ENCODE assay signal across 8 cellular contexts in the genomic region with DNA sequence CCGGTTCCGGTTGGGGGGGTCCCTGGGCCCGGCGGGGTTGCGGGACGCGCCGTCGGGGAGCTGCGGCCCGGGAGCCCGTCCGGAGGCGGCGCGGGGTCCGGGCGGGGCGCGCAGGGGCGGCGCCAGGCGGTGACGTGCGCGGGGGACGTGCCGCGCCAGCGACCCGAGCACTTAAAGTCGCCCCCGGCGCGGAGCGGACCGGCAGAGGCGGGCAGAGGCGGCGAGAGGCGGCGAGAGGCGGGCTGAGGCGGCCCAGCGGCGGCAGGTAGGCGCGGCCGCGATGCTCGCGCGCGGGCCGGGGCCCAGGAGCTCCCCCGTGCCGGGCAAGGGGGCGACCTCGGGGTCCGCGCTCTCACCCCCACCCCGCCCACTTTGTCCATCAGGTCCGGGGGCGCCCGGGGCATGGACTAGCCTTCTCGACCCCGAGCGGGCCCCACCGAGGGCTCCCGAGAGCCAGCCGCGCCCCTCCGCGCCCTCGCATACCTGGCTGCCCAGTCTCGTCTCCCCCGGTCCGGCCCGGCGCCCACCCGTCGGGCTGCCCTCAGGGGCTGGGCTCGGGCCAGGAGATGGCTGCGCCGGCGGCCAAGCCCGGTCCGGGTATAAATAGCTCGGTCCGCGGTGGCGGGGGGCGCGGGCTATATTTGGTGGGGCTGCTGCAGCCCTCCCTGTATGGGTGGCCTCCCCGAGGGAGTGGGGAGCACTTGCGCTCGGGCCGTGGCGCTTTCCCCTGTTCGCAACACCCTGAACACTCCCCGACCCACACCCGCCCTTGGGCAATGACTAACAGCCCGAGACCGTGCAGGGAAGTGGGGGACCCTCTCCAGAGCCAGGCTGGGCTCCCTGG. TPM values are rescaled to one million over a fixed set of nuclear protein-coding genes. Genes with fewer than 3 reads are reported as not detected.
DNase-seq lines count a peak whose midpoint lies in the region; ATAC-seq and TF ChIP-seq lines count a peak whose summit lies in the region.

A gene (plus strand): TSS at position 201 of the 844 bp plus-strand sequence. CDS start 6,967 bp downstream, outside the sequence.

- intact Hi-C loops in MCF 10A (cut with micrococcal nuclease), result loop anchor here (1.0 kb wide), 1 partner anchor 23 kb away; no protein-coding TSS in a partner anchor

- H3K36me3 Mint-ChIP-seq in T-helper 17 cell (ENCODE audit: low read depth) (no peaks in the 10 kb centered on the region), MCF 10A (ENCODE audit: insufficient read depth, unreplicated experiment) (peaks cover 14% of the 10 kb centered on the region)

- H3K4me1 Mint-ChIP-seq in T-helper 17 cell, result peaks cover 10% of the 10 kb centered on the region
- H3K4me1 Mint-ChIP-seq in MCF 10A (ENCODE audit: insufficient read depth, unreplicated experiment), result no peaks in the 10 kb centered on the region

- BruUV-seq in MCF 10A (replicated peaks; lab: Mats Ljungman, UMichigan), result no TSS peak

- TF ChIP-seq CTCF in BJ (IDR thresholded peaks at IDR 0.05; ENCODE audit: insufficient read depth, low read depth, low read length) (no peak), MCF 10A (IDR thresholded peaks at IDR 0.05; ENCODE audit: unreplicated experiment) (no peak)

- peak within 1 kb of the TSS; percentile 98 for H3K4me3 ChIP-seq in BJ (ENCODE audit: low read depth, low read length)

- no peaks in the 10 kb centered on the region for H3K9me3 Mint-ChIP-seq in MCF 10A (ENCODE audit: unreplicated experiment)

- no peaks in the 10 kb centered on the region for H3K27me3 ChIP-seq in BJ (ENCODE audit: control insufficient read depth, insufficient read depth, low read length)

- TF ChIP-seq POLR2A in GM19193 (IDR thresholded peaks at IDR 0.05; ENCODE audit: extremely low read depth, insufficient read depth, insufficient read length), result peak; percentile 74

- CTCF ChIA-PET in BJ (lab: Yijun Ruan, JAX) (interaction anchor here (0.9 to 2.4 kb wide), 2 partner anchors 23 to 108 kb away, joined by 3 to 13 read pairs; no protein-coding TSS in a partner anchor), MCF 10A (lab: Yijun Ruan, JAX) (interaction anchor here (0.7 to 1.3 kb wide), 4 partner anchors 22 to 560 kb away, joined by 3 to 6 read pairs (median 4); no protein-coding TSS in a partner anchor)

- no peaks in the 10 kb centered on the region for H3K9me3 ChIP-seq in T-helper 17 cell (ENCODE audit: control insufficient read depth, low read length, poor library complexity, severe bottlenecking)

- POLR2A ChIA-PET in BJ (lab: Charles Lee), result interaction anchor here (0.6 to 1.6 kb wide), 3 partner anchors 23 to 229 kb away, joined by 3 to 4 read pairs (median 4); no protein-coding TSS in a partner anchor
- POLR2A ChIA-PET in MCF 10A (lab: Yijun Ruan, JAX), result interaction anchor here (0.5 to 4.5 kb wide), 20 partner anchors 9 to 312 kb away, joined by 3 to 66 read pairs (median 3); a partner anchor contains a TSS

- H3K36me3 ChIP-seq in BJ (ENCODE audit: control insufficient read depth, insufficient read depth, low read length), result peaks cover 10% of the 10 kb centered on the region

- DNase-seq in BJ (ENCODE audit: low read depth), result no peak
- DNase-seq in HPDE6-E6E7 (ENCODE audit: extremely low spot score), result peak; percentile 72
- DNase-seq in T-helper 17 cell, result peak; percentile 58 to 69 (median 66)
- peak; percentile 72 for DNase-seq in MCF 10A (ENCODE audit: unreplicated experiment)
- DNase-seq in iPS-NIHi7 (ENCODE audit: extremely low spot score), result peak; percentile 79
- peak; percentile 58 for DNase-seq in stimulated activated CD4-positive, alpha-beta T cell treated with anti-CD3 and anti-CD28 coated beads, Interleukin-12 subunit alpha, Interleukin-12 subunit beta, amount 100 ng/mL, for 4 hours
- DNase-seq in NCI-H1694 treated with DMSO at 0.1 percent for 48 hours (lab: John Stamatoyannopoulos, UW), result no peak

- peak within 1 kb of the TSS; percentile 86 for H3K4me3 Mint-ChIP-seq in T-helper 17 cell
- H3K4me3 Mint-ChIP-seq in MCF 10A (ENCODE audit: unreplicated experiment), result peak within 1 kb of the TSS; percentile 84

- ATAC-seq in T-helper 17 cell, result peak; percentile 69

- H3K27ac Mint-ChIP-seq in T-helper 17 cell (peak within 1 kb of the TSS; percentile 88), MCF 10A (ENCODE audit: low read depth, unreplicated experiment) (peak within 1 kb of the TSS; percentile 72)

- H3K27me3 Mint-ChIP-seq in T-helper 17 cell (no peaks in the 10 kb centered on the region), MCF 10A (ENCODE audit: insufficient read depth, unreplicated experiment) (no peaks in the 10 kb centered on the region)

RNA-seq across cellular contexts. Expression of the gene that starts here (rescaled TPM):
- 152 and 338 TPM in 2 replicates for polyA plus RNA-seq in BJ (2011; rRNA removed)
- polyA minus RNA-seq in BJ (2011; rRNA and poly(A)+ RNA removed), result 101 and 154 TPM in 2 replicates
- total RNA-seq in T-helper 17 cell, result 10 to 100 TPM; 47.2 to 56.2 TPM
- total RNA-seq in MCF 10A (2022), result 268 and 350 TPM in 2 replicates

Comparison
In these comparisons a context has a peak if more than half of its experiments do, and no peak if none do; other contexts are left out.
1. DNase-seq: peak in HPDE6-E6E7 (single experiment), T-helper 17 cell (3 of 3), MCF 10A (single experiment), iPS-NIHi7 (single experiment) and stimulated activated CD4-positive, alpha-beta T cell treated with anti-CD3 and anti-CD28 coated beads, Interleukin-12 subunit alpha, Interleukin-12 subunit beta, amount 100 ng/mL, for 4 hours (single experiment); none in BJ (single experiment) and NCI-H1694 treated with DMSO at 0.1 percent for 48 hours (single experiment).